In the genomic region with DNA sequence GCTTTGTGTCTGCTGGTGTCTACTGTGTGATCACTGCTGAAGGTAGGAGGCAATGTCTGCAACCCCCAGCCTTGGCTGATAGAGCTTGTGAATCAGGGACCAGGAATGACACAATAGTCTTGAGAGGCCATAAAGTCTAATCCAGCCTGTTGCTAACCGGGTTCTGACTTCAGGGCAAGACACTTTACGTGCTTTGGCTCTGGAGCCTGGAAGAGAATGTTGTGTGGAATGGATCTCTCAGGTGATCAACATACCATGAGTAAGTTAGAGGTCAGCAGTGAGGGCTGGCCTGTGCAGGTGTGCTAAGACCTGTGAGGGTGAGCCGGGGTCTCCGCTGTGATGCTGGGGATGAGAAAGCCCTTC, we compare ENCODE assay signal across 11 cellular contexts. TPM values are rescaled to one million over a fixed set of nuclear protein-coding genes. Genes with fewer than 3 reads are reported as not detected.
DNase-seq lines count a peak whose midpoint lies in the region; FAIRE-seq and TF ChIP-seq lines count a peak whose summit lies in the region.
"Had no signal": no experiment of that assay in that cellular context is flagged by ENCODE, and none has a peak within 500 bp of the region (broad histone marks: within the 10 kb centered on the region; RNA-seq: fewer than 3 reads in every experiment).

No MANE protein-coding gene starts in this region.

- H3K79me2 ChIP-seq in astrocyte (ENCODE audit: insufficient read depth, low read length), result peaks cover 95% of the 10 kb centered on the region

- no peak overlapping the region for H2AFZ ChIP-seq in astrocyte (ENCODE audit: low read depth, low read length)

- H3K27ac Mint-ChIP-seq in astrocyte (ENCODE audit: unreplicated experiment), result peak overlapping the region; percentile 99
- H3K27ac Mint-ChIP-seq: activated naive CD8-positive, alpha-beta T cell treated with anti-CD3 and anti-CD28 coated beads for 36 hours had no signal

- H3K4me3 ChIP-seq in astrocyte (ENCODE audit: insufficient read depth, low read depth, low read length) (peak overlapping the region; percentile 4), stomach (peak overlapping the region in 1 of 4 donors; percentile 67)

- peak overlapping the region; percentile 81 for H3K4me3 Mint-ChIP-seq in astrocyte (ENCODE audit: unreplicated experiment)
- H3K4me3 Mint-ChIP-seq: activated naive CD8-positive, alpha-beta T cell treated with anti-CD3 and anti-CD28 coated beads for 36 hours had no signal

- no peak for TF ChIP-seq EP300 in stomach (IDR thresholded peaks at IDR 0.05)

- peaks cover 65% of the 10 kb centered on the region for H3K4me1 ChIP-seq in astrocyte (ENCODE audit: insufficient read depth, low read length)
- peaks cover 24 to 88% (median 62%) of the 10 kb centered on the region in 4 donors for H3K4me1 ChIP-seq in stomach

- H3K36me3 Mint-ChIP-seq in astrocyte (ENCODE audit: low read depth, unreplicated experiment), result peaks cover 63% of the 10 kb centered on the region
- H3K36me3 Mint-ChIP-seq: activated naive CD8-positive, alpha-beta T cell treated with anti-CD3 and anti-CD28 coated beads for 36 hours had no signal

- H3K27me3 ChIP-seq in astrocyte (ENCODE audit: insufficient read depth, low read length) (no peaks in the 10 kb centered on the region), stomach (peaks cover 0 to 46% (median 23%) of the 10 kb centered on the region in 3 donors)

- peak overlapping the region; percentile 98 for H3K4me2 ChIP-seq in astrocyte (ENCODE audit: low read length)

- H3K4me1 Mint-ChIP-seq in astrocyte (ENCODE audit: low read depth, unreplicated experiment), result peaks cover 56% of the 10 kb centered on the region

- peak; percentile 96 for FAIRE-seq in H54 (lab: Jason Lieb, UNC)
- peak; percentile 93 for FAIRE-seq in astrocyte (lab: Jason Lieb, UNC)

- no peaks in the 10 kb centered on the region for H3K9me3 ChIP-seq in astrocyte (ENCODE audit: insufficient read depth, low read depth, low read length)
- H3K9me3 ChIP-seq in stomach, result no peaks in the 10 kb centered on the region

- DNase-seq in H54 (ENCODE audit: insufficient read length, low spot score) (peak; percentile 84), astrocyte (ENCODE audit: low read depth) (peak; percentile 95), islet precursor cell (peak; percentile 97), stomach (no peak), HuH-7.5 (ENCODE audit: low spot score) (no peak), NCI-H1105 treated with DMSO at 0.1 percent for 48 hours (lab: John Stamatoyannopoulos, UW) (no peak), superior temporal gyrus (ENCODE audit: extremely low spot score) (no peak), NCI-H1694 treated with DMSO at 0.1 percent for 48 hours (lab: John Stamatoyannopoulos, UW) (no peak)
- DNase-seq: activated naive CD8-positive, alpha-beta T cell treated with anti-CD3 and anti-CD28 coated beads for 36 hours; NCI-H1436 treated with DMSO at 0.1 percent for 48 hours; nucleus accumbens had no signal

- TF ChIP-seq POLR2A in H54 (IDR thresholded peaks at IDR 0.05; ENCODE audit: low read depth, low read length) (no peak), stomach (IDR thresholded peaks at IDR 0.05) (no peak)

- intact Hi-C loops in stomach (cut with DNase I; ENCODE audit: low total_unique reads), result no loop called here

- H4K20me1 ChIP-seq in astrocyte (ENCODE audit: insufficient read depth, low read length), result peaks cover 64% of the 10 kb centered on the region

- H3K36me3 ChIP-seq in astrocyte (ENCODE audit: insufficient read depth, low read length), result peaks cover 38% of the 10 kb centered on the region
- peaks cover 0 to 33% (median 9%) of the 10 kb centered on the region in 4 donors for H3K36me3 ChIP-seq in stomach

- peak overlapping the region; percentile 87 for H3K27ac ChIP-seq in astrocyte (ENCODE audit: low read depth, low read length)
- peak overlapping the region in 4 of 5 donors; percentile 92 to 97 (median 94) for H3K27ac ChIP-seq in stomach

- H3K9ac ChIP-seq in astrocyte (ENCODE audit: low read length), result peak overlapping the region; percentile 97

- TF ChIP-seq CTCF in astrocyte (IDR thresholded peaks at IDR 0.05; ENCODE audit: insufficient read depth, low read depth, low read length) (no peak), stomach (IDR thresholded peaks at IDR 0.05) (no peak)

- WGBS in stomach, 5 donors, result 56 to 78% (median 73%) methylated on average over 3 to 4 of the region's 4 CpGs

- no peaks in the 10 kb centered on the region for H3K9me3 Mint-ChIP-seq in astrocyte (ENCODE audit: unreplicated experiment)
- H3K9me3 Mint-ChIP-seq: activated naive CD8-positive, alpha-beta T cell treated with anti-CD3 and anti-CD28 coated beads for 36 hours had no signal

- H3K27me3 Mint-ChIP-seq in astrocyte (ENCODE audit: low read depth, unreplicated experiment), result no peaks in the 10 kb centered on the region

RNA-seq across cellular contexts. Expression of a gene that starts 5.6 kb away (rescaled TPM):
- 1,414 and 1,647 TPM in 2 replicates for total RNA-seq in astrocyte
- 100 to 1,000 TPM; 134 to 531 (median 366) TPM for total RNA-seq in stomach
- 10 to 100 TPM; 24.0 to 96.6 (median 38.4) TPM for polyA plus RNA-seq in stomach
- total RNA-seq: activated naive CD8-positive, alpha-beta T cell treated with anti-CD3 and anti-CD28 coated beads for 36 hours had no signal

RNA-seq across cellular contexts. Expression of a gene that starts 5.7 kb away (rescaled TPM):
- 2,489 and 3,103 TPM in 2 replicates for total RNA-seq in astrocyte
- 100 to 1,000 TPM; 132 to 798 (median 175) TPM for total RNA-seq in stomach
- polyA plus RNA-seq in stomach, result 10 to 100 TPM; 18.8 to 59.0 (median 30.6) TPM
- total RNA-seq: activated naive CD8-positive, alpha-beta T cell treated with anti-CD3 and anti-CD28 coated beads for 36 hours had no signal

Comparison
In these comparisons a context has a peak if more than half of its experiments do, and no peak if none do; other contexts are left out.
1. DNase-seq: peak in H54 (single experiment), astrocyte (single experiment) and islet precursor cell (single experiment); none in stomach (single experiment), HuH-7.5 (single experiment), NCI-H1105 treated with DMSO at 0.1 percent for 48 hours (single experiment), superior temporal gyrus (single experiment) and NCI-H1694 treated with DMSO at 0.1 percent for 48 hours (single experiment).